In genomic region chr14:100619382-100620305, GRCh38 we compare ENCODE assay signal across 25 cellular contexts. TPM values are rescaled to one million over a fixed set of nuclear protein-coding genes. Genes with fewer than 3 reads are reported as not detected.
DNase-seq lines count a peak whose midpoint lies in the region; ATAC-seq and TF ChIP-seq lines count a peak whose summit lies in the region.
"Had no signal": no experiment of that assay in that cellular context is flagged by ENCODE, and none has a peak within 500 bp of the region (broad histone marks: within the 10 kb centered on the region; RNA-seq: fewer than 3 reads in every experiment).

No MANE protein-coding gene starts in this region.

- no peak for ATAC-seq in activated CD8-positive, alpha-beta memory T cell treated with anti-CD3 and anti-CD28 coated beads, Interleukin-2, amount 10 ng/mL, durations not matched to agents 7 days and 5 days
- ATAC-seq in HG02678 (IDR thresholded peaks at IDR 0.05; ENCODE audit: unreplicated experiment) (no peak), HG03045 (IDR thresholded peaks at IDR 0.05; ENCODE audit: unreplicated experiment) (no peak), HG03175 (IDR thresholded peaks at IDR 0.05; ENCODE audit: unreplicated experiment) (no peak)
- ATAC-seq: activated CD4-positive, CD25-positive, alpha-beta regulatory T cell treated with anti-CD3 and anti-CD28 coated beads, Interleukin-2, amount 50 U/mL, for 24 hours; activated naive CD8-positive, alpha-beta T cell treated with anti-CD3 and anti-CD28 coated beads, Interleukin-2, amount 50 U/mL, for 24 hours; HCT116; left ventricle myocardium superior; T-cell had no signal

- H3K9me3 ChIP-seq in HEK293 (ENCODE audit: control insufficient read depth, insufficient read depth, low read depth, low read length) (no peaks in the 10 kb centered on the region), suprapubic skin (no peaks in the 10 kb centered on the region)
- H3K9me3 ChIP-seq: SJCRH30, stomach, tibial nerve had no signal

- H3K27me3 Mint-ChIP-seq in activated CD8-positive, alpha-beta memory T cell treated with anti-CD3 and anti-CD28 coated beads, Interleukin-2, amount 10 ng/mL, durations not matched to agents 7 days and 5 days: peaks cover 32% of the 10 kb centered on the region
- H3K27me3 Mint-ChIP-seq: activated naive CD8-positive, alpha-beta T cell treated with anti-CD3 and anti-CD28 coated beads, Interleukin-2, amount 50 U/mL, for 24 hours had no signal

- no peak overlapping the region for H3K4me3 Mint-ChIP-seq in activated CD8-positive, alpha-beta memory T cell treated with anti-CD3 and anti-CD28 coated beads, Interleukin-2, amount 10 ng/mL, durations not matched to agents 7 days and 5 days
- H3K4me3 Mint-ChIP-seq: activated CD4-positive, alpha-beta memory T cell treated with anti-CD3 and anti-CD28 coated beads, Interleukin-2, amount 10 ng/mL, durations not matched to agents 7 days and 5 days; activated naive CD8-positive, alpha-beta T cell treated with anti-CD3 and anti-CD28 coated beads, Interleukin-2, amount 50 U/mL, for 24 hours; T-cell had no signal

- H3K27me3 ChIP-seq in suprapubic skin: peaks cover 36% of the 10 kb centered on the region
- H3K27me3 ChIP-seq: tibial nerve had no signal

- no peaks in the 10 kb centered on the region for H3K36me3 Mint-ChIP-seq in activated CD8-positive, alpha-beta memory T cell treated with anti-CD3 and anti-CD28 coated beads, Interleukin-2, amount 10 ng/mL, durations not matched to agents 7 days and 5 days
- H3K36me3 Mint-ChIP-seq: T-cell had no signal

- WGBS in suprapubic skin: 83% methylated on average over 9 of the region's 12 CpGs

- H3K4me3 ChIP-seq in HEK293 (ENCODE audit: low read depth, low read length) (no peak overlapping the region), suprapubic skin (no peak overlapping the region)
- H3K4me3 ChIP-seq: SJCRH30, stomach, tibial nerve had no signal

- H3K4me1 ChIP-seq in HEK293 (ENCODE audit: control insufficient read depth, insufficient read depth, low read length) (no peaks in the 10 kb centered on the region), suprapubic skin (peaks cover 20% of the 10 kb centered on the region)
- H3K4me1 ChIP-seq: SJCRH30 had no signal

- POLR2A ChIA-PET in HEK293 (lab: Yijun Ruan, JAX): no interaction called here

- peaks cover 14% of the 10 kb centered on the region for H3K4me1 Mint-ChIP-seq in activated CD8-positive, alpha-beta memory T cell treated with anti-CD3 and anti-CD28 coated beads, Interleukin-2, amount 10 ng/mL, durations not matched to agents 7 days and 5 days

- no peak for TF ChIP-seq POLR2A in suprapubic skin (IDR thresholded peaks at IDR 0.05)

- H3K27ac ChIP-seq in HEK293 (ENCODE audit: extremely low read depth, low read depth, low read length): no peak overlapping the region
- H3K27ac ChIP-seq in suprapubic skin: no peak overlapping the region
- H3K27ac ChIP-seq: SJCRH30, stomach had no signal

- H3K27ac Mint-ChIP-seq in activated CD8-positive, alpha-beta memory T cell treated with anti-CD3 and anti-CD28 coated beads, Interleukin-2, amount 10 ng/mL, durations not matched to agents 7 days and 5 days: no peak overlapping the region
- H3K27ac Mint-ChIP-seq: activated CD4-positive, alpha-beta memory T cell treated with anti-CD3 and anti-CD28 coated beads, Interleukin-2, amount 10 ng/mL, durations not matched to agents 7 days and 5 days; activated naive CD8-positive, alpha-beta T cell treated with anti-CD3 and anti-CD28 coated beads, Interleukin-2, amount 50 U/mL, for 24 hours; immature natural killer cell; T-cell had no signal

- CTCF ChIA-PET in activated CD8-positive, alpha-beta memory T cell treated with anti-CD3 and anti-CD28 coated beads, Interleukin-2, amount 10 ng/mL, durations not matched to agents 7 days and 5 days (lab: Charles Lee): interaction anchor here (4.6 kb wide), 1 partner anchor 26 kb away, joined by 36 read pairs; no protein-coding TSS in a partner anchor
- CTCF ChIA-PET in HEK293 (lab: Yijun Ruan, JAX): interaction anchor here (0.9 to 2.2 kb wide), 2 partner anchors 26 to 234 kb away, joined by 3 to 8 read pairs; no protein-coding TSS in a partner anchor

- no peak for TF ChIP-seq EP300 in suprapubic skin (IDR thresholded peaks at IDR 0.05)

- no peaks in the 10 kb centered on the region for H3K9me3 Mint-ChIP-seq in activated CD8-positive, alpha-beta memory T cell treated with anti-CD3 and anti-CD28 coated beads, Interleukin-2, amount 10 ng/mL, durations not matched to agents 7 days and 5 days (ENCODE audit: low read depth)
- H3K9me3 Mint-ChIP-seq: activated CD4-positive, alpha-beta memory T cell treated with anti-CD3 and anti-CD28 coated beads, Interleukin-2, amount 10 ng/mL, durations not matched to agents 7 days and 5 days; activated naive CD8-positive, alpha-beta T cell treated with anti-CD3 and anti-CD28 coated beads, Interleukin-2, amount 50 U/mL, for 24 hours; T-cell had no signal

- no peak for TF ChIP-seq CTCF in HEK293 (tag by site-specific recombination; IDR thresholded peaks at IDR 0.05)
- TF ChIP-seq CTCF in suprapubic skin (IDR thresholded peaks at IDR 0.05): no peak

- peak; percentile 34 for DNase-seq in activated CD8-positive, alpha-beta memory T cell treated with anti-CD3 and anti-CD28 coated beads, Interleukin-2, amount 50 U/mL, for 48 hours
- DNase-seq in activated CD8-positive, alpha-beta memory T cell treated with anti-CD3 and anti-CD28 coated beads, Interleukin-2, amount 10 ng/mL, durations not matched to agents 7 days and 5 days: no peak
- peak; percentile 47 for DNase-seq in islet precursor cell
- DNase-seq in suprapubic skin (ENCODE audit: low spot score in 2 of 2): peak; percentile 39 to 67
- DNase-seq: ACHN; activated CD4-positive, alpha-beta memory T cell treated with anti-CD3 and anti-CD28 coated beads, Interleukin-2, amount 10 ng/mL, durations not matched to agents 7 days and 5 days; activated naive CD8-positive, alpha-beta T cell treated with anti-CD3 and anti-CD28 coated beads, Interleukin-2, amount 50 U/mL, for 24 hours; hypothalamus; immature natural killer cell; left ventricle myocardium superior; NCI-H187 treated with DMSO at 0.1 percent for 48 hours; NCI-H526 treated with DMSO at 0.1 percent for 48 hours; occipital lobe; SJCRH30; stimulated activated CD4-positive, alpha-beta T cell treated with anti-CD3 and anti-CD28 coated beads, Interleukin-1b, Interleukin-23, amount 100 ng/mL, for 48 hours; stimulated activated CD8-positive, alpha-beta memory T cell treated with anti-CD3 and anti-CD28 coated beads, Interleukin-4, amount 100 ng/mL, for 48 hours; stomach; T-cell had no signal

- H3K36me3 ChIP-seq in HEK293 (ENCODE audit: control insufficient read depth in 2 of 2, insufficient read depth in 1 of 2, low read length in 2 of 2): no peaks in the 10 kb centered on the region
- no peaks in the 10 kb centered on the region for H3K36me3 ChIP-seq in suprapubic skin
- H3K36me3 ChIP-seq: SJCRH30, stomach, tibial nerve had no signal

TF ChIP-seq in HEK293, 187 proteins besides CTCF, POLR2A, EP300 and RAD21:
- no peak for TF ChIP-seq ZNF335 (tag by site-specific recombination; conservative IDR thresholded peaks at IDR 0.05)
- peak; percentile 94 for TF ChIP-seq SP7 (tag by site-specific recombination; IDR thresholded peaks at IDR 0.05)
- TF ChIP-seq GLIS1 (tag by site-specific recombination; IDR thresholded peaks at IDR 0.05): peak; percentile 29; the same call in 1 of the 2 replicates
- 0 out of 2 replicates have a peak, but pooled peaks have one; percentile 33 for TF ChIP-seq ZFHX2 (tag by site-specific recombination; conservative IDR thresholded peaks at IDR 0.05)
- TF ChIP-seq ZNF473 (tag by site-specific recombination; IDR thresholded peaks at IDR 0.05): no peak

RNA-seq across cellular contexts. Expression of gene BEGAIN, which starts 32.4 kb away (rescaled TPM):
- total RNA-seq in activated CD8-positive, alpha-beta memory T cell treated with anti-CD3 and anti-CD28 coated beads, Interleukin-2, amount 10 ng/mL, durations not matched to agents 7 days and 5 days: 1 to 10 TPM; 1.4 to 1.8 TPM
- 1 to 10 TPM in 2 of 4 donors, under 1 TPM in 2; 0.68 to 2.8 (median 1.1) TPM for total RNA-seq in suprapubic skin
